Comparison of ENCODE assay signal across 24 cellular contexts in genomic region chr2:1598041-1598710, GRCh38.
"Had no signal": no experiment of that assay in that cellular context is flagged by ENCODE, and none has a peak within 500 bp of the region (broad histone marks: within the 10 kb centered on the region; RNA-seq: fewer than 3 reads in every experiment).

No MANE protein-coding gene starts in this region.

- H3K27ac ChIP-seq: body of pancreas, cardiac muscle cell, esophagus muscularis mucosa, lower lobe of right lung, spleen, testis had no signal

- H3K36me3 Mint-ChIP-seq: activated naive CD4-positive, alpha-beta T cell treated with anti-CD3 and anti-CD28 coated beads, Interleukin-2, amount 10 ng/mL, durations not matched to agents 7 days and 5 days; naive B cell; T-cell had no signal

- DNase-seq: activated CD8-positive, alpha-beta memory T cell treated with anti-CD3 and anti-CD28 coated beads, Interleukin-2, amount 50 U/mL, for 48 hours; activated naive CD4-positive, alpha-beta T cell treated with anti-CD3 and anti-CD28 coated beads, Interleukin-2, amount 10 ng/mL, durations not matched to agents 7 days and 5 days; activated T-cell treated with anti-CD3 and anti-CD28 coated beads, Interleukin-2, amount 50 U/mL, for 4 hours; anterior cingulate cortex; effector memory CD8-positive, alpha-beta T cell; glutamatergic neuron; hypothalamus; lower lobe of right lung; mesendoderm; naive B cell; retina; spleen; stimulated activated CD4-positive, alpha-beta T cell treated with anti-CD3 and anti-CD28 coated beads, Interleukin-4, amount 100 ng/mL, for 1 hour; stimulated activated naive CD4-positive, alpha-beta T cell; T-cell; testis; trophoblast cell had no signal

- H3K4me1 ChIP-seq: body of pancreas, testis had no signal

- ATAC-seq: activated T-cell treated with anti-CD3 and anti-CD28 coated beads, Interleukin-2, amount 50 U/mL, for 4 hours; body of pancreas; effector memory CD8-positive, alpha-beta T cell; left colon; lower lobe of right lung; T-cell had no signal

- H3K4me1 Mint-ChIP-seq: activated naive CD4-positive, alpha-beta T cell treated with anti-CD3 and anti-CD28 coated beads, Interleukin-2, amount 10 ng/mL, durations not matched to agents 7 days and 5 days; T-cell had no signal

- H3K36me3 ChIP-seq: cardiac muscle cell, esophagus muscularis mucosa, lower lobe of right lung, spleen had no signal

- H3K4me3 ChIP-seq: body of pancreas, cardiac muscle cell, esophagus muscularis mucosa, lower lobe of right lung, spleen, testis had no signal

- H3K27me3 Mint-ChIP-seq: activated naive CD4-positive, alpha-beta T cell treated with anti-CD3 and anti-CD28 coated beads, Interleukin-2, amount 10 ng/mL, durations not matched to agents 7 days and 5 days; effector memory CD8-positive, alpha-beta T cell had no signal

- H3K27me3 ChIP-seq: body of pancreas, cardiac muscle cell, testis had no signal

- H3K9me3 ChIP-seq: body of pancreas, esophagus muscularis mucosa, lower lobe of right lung, spleen, testis had no signal

- H3K9me3 Mint-ChIP-seq: activated naive CD4-positive, alpha-beta T cell treated with anti-CD3 and anti-CD28 coated beads, Interleukin-2, amount 10 ng/mL, durations not matched to agents 7 days and 5 days; activated T-cell treated with anti-CD3 and anti-CD28 coated beads, Interleukin-2, amount 50 U/mL, for 4 hours; effector memory CD8-positive, alpha-beta T cell; naive B cell; neural crest cell; T-cell; T-helper 2 cell treated with Interferon-gamma antibody and Interleukin-4, amounts not matched to agents 5 μg/mL and 100 μg/mL, for 36 hours had no signal

- H3K4me3 Mint-ChIP-seq: activated naive CD4-positive, alpha-beta T cell treated with anti-CD3 and anti-CD28 coated beads, Interleukin-2, amount 10 ng/mL, durations not matched to agents 7 days and 5 days; activated T-cell treated with anti-CD3 and anti-CD28 coated beads, Interleukin-2, amount 50 U/mL, for 4 hours; effector memory CD8-positive, alpha-beta T cell; naive B cell; neural crest cell; T-cell; T-helper 2 cell treated with Interferon-gamma antibody and Interleukin-4, amounts not matched to agents 5 μg/mL and 100 μg/mL, for 36 hours had no signal

- H3K27ac Mint-ChIP-seq: activated naive CD4-positive, alpha-beta T cell treated with anti-CD3 and anti-CD28 coated beads, Interleukin-2, amount 10 ng/mL, durations not matched to agents 7 days and 5 days; effector memory CD8-positive, alpha-beta T cell; naive B cell; progenitor cell of endocrine pancreas; T-cell; T-helper 2 cell treated with Interferon-gamma antibody and Interleukin-4, amounts not matched to agents 5 μg/mL and 100 μg/mL, for 36 hours had no signal
